In genomic region chr20:20233041-20233514, GRCh38 we compare ENCODE assay signal across 14 cellular contexts.
A peak's percentile ranks its signal among the peaks of the same experiment; 100 is the strongest.
DNase-seq lines count a peak whose midpoint lies in the region; ATAC-seq and TF ChIP-seq lines count a peak whose summit lies in the region.
"Had no signal": no experiment of that assay in that cellular context is flagged by ENCODE, and none has a peak within 500 bp of the region (broad histone marks: within the 10 kb centered on the region; RNA-seq: fewer than 3 reads in every experiment).

No MANE protein-coding gene starts in this region.

- peaks cover 11% of the 10 kb centered on the region for H3K27me3 Mint-ChIP-seq in brain
- H3K27me3 Mint-ChIP-seq: activated CD4-positive, alpha-beta memory T cell treated with anti-CD3 and anti-CD28 coated beads, Interleukin-2, amount 10 ng/mL, durations not matched to agents 7 days and 5 days had no signal

- ATAC-seq in GM19452 (IDR thresholded peaks at IDR 0.05; ENCODE audit: unreplicated experiment) = peak; percentile 47
- ATAC-seq: naive thymus-derived CD8-positive, alpha-beta T cell had no signal

- H3K9me3 Mint-ChIP-seq in brain = peaks cover 0 to 8% (median 4%) of the 10 kb centered on the region in 5 experiments
- H3K9me3 Mint-ChIP-seq: activated CD4-positive, alpha-beta memory T cell treated with anti-CD3 and anti-CD28 coated beads, Interleukin-2, amount 10 ng/mL, durations not matched to agents 7 days and 5 days; activated naive CD4-positive, alpha-beta T cell treated with anti-CD3 and anti-CD28 coated beads for 36 hours; central memory CD8-positive, alpha-beta T cell had no signal

- H3K4me1 Mint-ChIP-seq in brain = peaks cover 40% of the 10 kb centered on the region
- H3K4me1 Mint-ChIP-seq: activated CD4-positive, alpha-beta memory T cell treated with anti-CD3 and anti-CD28 coated beads, Interleukin-2, amount 10 ng/mL, durations not matched to agents 7 days and 5 days had no signal

- peak overlapping the region; percentile 26 to 72 (median 62) for H3K27ac Mint-ChIP-seq in brain
- H3K27ac Mint-ChIP-seq: activated CD4-positive, alpha-beta memory T cell treated with anti-CD3 and anti-CD28 coated beads, Interleukin-2, amount 10 ng/mL, durations not matched to agents 7 days and 5 days; activated naive CD4-positive, alpha-beta T cell treated with anti-CD3 and anti-CD28 coated beads for 36 hours had no signal

- TF ChIP-seq CTCF in brain (conservative IDR thresholded peaks at IDR 0.05) = no peak

- peak; percentile 74 for DNase-seq in CMK (ENCODE audit: low read depth)
- peak; percentile 21 for DNase-seq in NCI-H1694 treated with DMSO at 0.1 percent for 48 hours (lab: John Stamatoyannopoulos, UW)
- DNase-seq in COLO668 (lab: John Stamatoyannopoulos, UW; ENCODE audit: unreplicated experiment) = no peak
- no peak for DNase-seq in epidermal melanocyte (ENCODE audit: insufficient read length, low spot score)
- DNase-seq in germinal center (ENCODE audit: low spot score) = no peak
- DNase-seq in AG08395 (ENCODE audit: low spot score) = no peak
- DNase-seq: activated CD4-positive, alpha-beta memory T cell treated with anti-CD3 and anti-CD28 coated beads, Interleukin-2, amount 10 ng/mL, durations not matched to agents 7 days and 5 days; activated naive CD4-positive, alpha-beta T cell treated with anti-CD3 and anti-CD28 coated beads for 36 hours; naive thymus-derived CD8-positive, alpha-beta T cell; NCI-H446 treated with DMSO at 0.1 percent for 48 hours; T-helper 1 cell had no signal

- H3K4me3 Mint-ChIP-seq in brain = no peak overlapping the region
- H3K4me3 Mint-ChIP-seq: activated CD4-positive, alpha-beta memory T cell treated with anti-CD3 and anti-CD28 coated beads, Interleukin-2, amount 10 ng/mL, durations not matched to agents 7 days and 5 days; activated naive CD4-positive, alpha-beta T cell treated with anti-CD3 and anti-CD28 coated beads for 36 hours; central memory CD8-positive, alpha-beta T cell; naive thymus-derived CD8-positive, alpha-beta T cell had no signal

- no peaks in the 10 kb centered on the region for H3K36me3 Mint-ChIP-seq in brain
- H3K36me3 Mint-ChIP-seq: naive thymus-derived CD8-positive, alpha-beta T cell had no signal

Comparison
In these comparisons a context has a peak if more than half of its experiments do, and no peak if none do; other contexts are left out.
1. DNase-seq: peak in CMK (single experiment) and NCI-H1694 treated with DMSO at 0.1 percent for 48 hours (single experiment); none in COLO668 (single experiment), epidermal melanocyte (single experiment), germinal center (single experiment) and AG08395 (single experiment).